ENCODE assay signal across 1 cellular context in the genomic region with DNA sequence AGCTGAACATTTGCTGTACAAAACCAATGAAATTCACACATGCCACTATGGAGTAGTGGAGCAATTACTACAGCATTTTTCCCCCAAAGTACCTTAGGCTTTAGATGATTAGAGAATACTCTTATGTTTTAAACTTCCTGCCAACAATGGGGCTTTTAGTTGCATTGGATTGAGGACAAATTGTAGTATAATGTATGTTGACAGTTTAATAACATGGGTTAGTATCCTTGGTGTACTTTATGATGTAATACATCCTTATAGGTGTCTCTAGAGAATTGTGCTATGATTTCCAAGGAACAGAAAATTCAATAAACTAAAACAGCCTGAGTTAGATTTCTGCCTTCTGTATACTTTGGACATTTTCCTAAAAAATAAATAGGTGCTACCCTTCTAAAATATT.
A peak's percentile ranks its signal among the peaks of the same experiment; 100 is the strongest.
TF ChIP-seq lines count a peak whose summit lies in the region.

No MANE protein-coding gene starts in this region.

TF ChIP-seq in HEK293, 187 proteins besides CTCF, POLR2A, EP300 and RAD21 (continued from another document and continues in another):
- TF ChIP-seq, protein P1, sequence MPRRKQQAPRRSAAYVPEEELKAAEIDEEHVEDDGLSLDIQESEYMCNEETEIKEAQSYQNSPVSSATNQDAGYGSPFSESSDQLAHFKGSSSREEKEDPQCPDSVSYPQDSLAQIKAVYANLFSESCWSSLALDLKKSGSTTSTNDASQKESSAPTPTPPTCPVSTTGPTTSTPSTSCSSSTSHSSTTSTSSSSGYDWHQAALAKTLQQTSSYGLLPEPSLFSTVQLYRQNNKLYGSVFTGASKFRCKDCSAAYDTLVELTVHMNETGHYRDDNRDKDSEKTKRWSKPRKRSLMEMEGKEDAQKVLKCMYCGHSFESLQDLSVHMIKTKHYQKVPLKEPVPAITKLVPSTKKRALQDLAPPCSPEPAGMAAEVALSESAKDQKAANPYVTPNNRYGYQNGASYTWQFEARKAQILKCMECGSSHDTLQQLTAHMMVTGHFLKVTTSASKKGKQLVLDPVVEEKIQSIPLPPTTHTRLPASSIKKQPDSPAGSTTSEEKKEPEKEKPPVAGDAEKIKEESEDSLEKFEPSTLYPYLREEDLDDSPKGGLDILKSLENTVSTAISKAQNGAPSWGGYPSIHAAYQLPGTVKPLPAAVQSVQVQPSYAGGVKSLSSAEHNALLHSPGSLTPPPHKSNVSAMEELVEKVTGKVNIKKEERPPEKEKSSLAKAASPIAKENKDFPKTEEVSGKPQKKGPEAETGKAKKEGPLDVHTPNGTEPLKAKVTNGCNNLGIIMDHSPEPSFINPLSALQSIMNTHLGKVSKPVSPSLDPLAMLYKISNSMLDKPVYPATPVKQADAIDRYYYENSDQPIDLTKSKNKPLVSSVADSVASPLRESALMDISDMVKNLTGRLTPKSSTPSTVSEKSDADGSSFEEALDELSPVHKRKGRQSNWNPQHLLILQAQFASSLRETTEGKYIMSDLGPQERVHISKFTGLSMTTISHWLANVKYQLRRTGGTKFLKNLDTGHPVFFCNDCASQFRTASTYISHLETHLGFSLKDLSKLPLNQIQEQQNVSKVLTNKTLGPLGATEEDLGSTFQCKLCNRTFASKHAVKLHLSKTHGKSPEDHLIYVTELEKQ (tag by site-specific recombination; IDR thresholded peaks at IDR 0.05; ENCODE audit: borderline replicate concordance): peak; percentile 98
- TF ChIP-seq ZNF112 (tag by site-specific recombination; IDR thresholded peaks at IDR 0.05): no peak
- TF ChIP-seq, protein P2, sequence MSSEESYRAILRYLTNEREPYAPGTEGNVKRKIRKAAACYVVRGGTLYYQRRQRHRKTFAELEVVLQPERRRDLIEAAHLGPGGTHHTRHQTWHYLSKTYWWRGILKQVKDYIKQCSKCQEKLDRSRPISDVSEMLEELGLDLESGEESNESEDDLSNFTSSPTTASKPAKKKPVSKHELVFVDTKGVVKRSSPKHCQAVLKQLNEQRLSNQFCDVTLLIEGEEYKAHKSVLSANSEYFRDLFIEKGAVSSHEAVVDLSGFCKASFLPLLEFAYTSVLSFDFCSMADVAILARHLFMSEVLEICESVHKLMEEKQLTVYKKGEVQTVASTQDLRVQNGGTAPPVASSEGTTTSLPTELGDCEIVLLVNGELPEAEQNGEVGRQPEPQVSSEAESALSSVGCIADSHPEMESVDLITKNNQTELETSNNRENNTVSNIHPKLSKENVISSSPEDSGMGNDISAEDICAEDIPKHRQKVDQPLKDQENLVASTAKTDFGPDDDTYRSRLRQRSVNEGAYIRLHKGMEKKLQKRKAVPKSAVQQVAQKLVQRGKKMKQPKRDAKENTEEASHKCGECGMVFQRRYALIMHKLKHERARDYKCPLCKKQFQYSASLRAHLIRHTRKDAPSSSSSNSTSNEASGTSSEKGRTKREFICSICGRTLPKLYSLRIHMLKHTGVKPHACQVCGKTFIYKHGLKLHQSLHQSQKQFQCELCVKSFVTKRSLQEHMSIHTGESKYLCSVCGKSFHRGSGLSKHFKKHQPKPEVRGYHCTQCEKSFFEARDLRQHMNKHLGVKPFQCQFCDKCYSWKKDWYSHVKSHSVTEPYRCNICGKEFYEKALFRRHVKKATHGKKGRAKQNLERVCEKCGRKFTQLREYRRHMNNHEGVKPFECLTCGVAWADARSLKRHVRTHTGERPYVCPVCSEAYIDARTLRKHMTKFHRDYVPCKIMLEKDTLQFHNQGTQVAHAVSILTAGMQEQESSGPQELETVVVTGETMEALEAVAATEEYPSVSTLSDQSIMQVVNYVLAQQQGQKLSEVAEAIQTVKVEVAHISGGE (tag by site-specific recombination; conservative IDR thresholded peaks at IDR 0.05; ENCODE audit: low read depth): no peak
- TF ChIP-seq ZNF2 (tag by site-specific recombination; IDR thresholded peaks at IDR 0.05): peak; percentile 81
- no peak for TF ChIP-seq ZNF621 (tag by site-specific recombination; IDR thresholded peaks at IDR 0.05)
- TF ChIP-seq, protein P3, sequence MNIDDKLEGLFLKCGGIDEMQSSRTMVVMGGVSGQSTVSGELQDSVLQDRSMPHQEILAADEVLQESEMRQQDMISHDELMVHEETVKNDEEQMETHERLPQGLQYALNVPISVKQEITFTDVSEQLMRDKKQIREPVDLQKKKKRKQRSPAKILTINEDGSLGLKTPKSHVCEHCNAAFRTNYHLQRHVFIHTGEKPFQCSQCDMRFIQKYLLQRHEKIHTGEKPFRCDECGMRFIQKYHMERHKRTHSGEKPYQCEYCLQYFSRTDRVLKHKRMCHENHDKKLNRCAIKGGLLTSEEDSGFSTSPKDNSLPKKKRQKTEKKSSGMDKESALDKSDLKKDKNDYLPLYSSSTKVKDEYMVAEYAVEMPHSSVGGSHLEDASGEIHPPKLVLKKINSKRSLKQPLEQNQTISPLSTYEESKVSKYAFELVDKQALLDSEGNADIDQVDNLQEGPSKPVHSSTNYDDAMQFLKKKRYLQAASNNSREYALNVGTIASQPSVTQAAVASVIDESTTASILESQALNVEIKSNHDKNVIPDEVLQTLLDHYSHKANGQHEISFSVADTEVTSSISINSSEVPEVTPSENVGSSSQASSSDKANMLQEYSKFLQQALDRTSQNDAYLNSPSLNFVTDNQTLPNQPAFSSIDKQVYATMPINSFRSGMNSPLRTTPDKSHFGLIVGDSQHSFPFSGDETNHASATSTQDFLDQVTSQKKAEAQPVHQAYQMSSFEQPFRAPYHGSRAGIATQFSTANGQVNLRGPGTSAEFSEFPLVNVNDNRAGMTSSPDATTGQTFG (tag by site-specific recombination; IDR thresholded peaks at IDR 0.05; ENCODE audit: borderline replicate concordance): no peak
- peak; percentile 96 for TF ChIP-seq GFI1B (tag by site-specific recombination; IDR thresholded peaks at IDR 0.05)
- peak; percentile 94 for TF ChIP-seq BCL11B (tag by site-specific recombination; IDR thresholded peaks at IDR 0.05; ENCODE audit: low read depth)
- TF ChIP-seq ZNF571 (tag by site-specific recombination; IDR thresholded peaks at IDR 0.05): no peak
- TF ChIP-seq ZEB2 (tag by site-specific recombination; IDR thresholded peaks at IDR 0.05): peak; percentile 93
- TF ChIP-seq ZNF629 (tag by site-specific recombination; IDR thresholded peaks at IDR 0.05): peak; percentile 95
- 0 out of 2 replicates have a peak, but pooled peaks have one; percentile 58 for TF ChIP-seq ZNF10 (tag by site-specific recombination; IDR thresholded peaks at IDR 0.05)
- peak; percentile 13; the same call in 1 of the 2 replicates for TF ChIP-seq ZNF654 (tag by site-specific recombination; IDR thresholded peaks at IDR 0.05; ENCODE audit: low read depth)
- TF ChIP-seq, protein P4, sequence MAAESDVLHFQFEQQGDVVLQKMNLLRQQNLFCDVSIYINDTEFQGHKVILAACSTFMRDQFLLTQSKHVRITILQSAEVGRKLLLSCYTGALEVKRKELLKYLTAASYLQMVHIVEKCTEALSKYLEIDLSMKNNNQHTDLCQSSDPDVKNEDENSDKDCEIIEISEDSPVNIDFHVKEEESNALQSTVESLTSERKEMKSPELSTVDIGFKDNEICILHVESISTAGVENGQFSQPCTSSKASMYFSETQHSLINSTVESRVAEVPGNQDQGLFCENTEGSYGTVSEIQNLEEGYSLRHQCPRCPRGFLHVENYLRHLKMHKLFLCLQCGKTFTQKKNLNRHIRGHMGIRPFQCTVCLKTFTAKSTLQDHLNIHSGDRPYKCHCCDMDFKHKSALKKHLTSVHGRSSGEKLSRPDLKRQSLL (tag by site-specific recombination; IDR thresholded peaks at IDR 0.05): peak; percentile 37; the same call in 1 of the 2 replicates
- TF ChIP-seq, protein P5, sequence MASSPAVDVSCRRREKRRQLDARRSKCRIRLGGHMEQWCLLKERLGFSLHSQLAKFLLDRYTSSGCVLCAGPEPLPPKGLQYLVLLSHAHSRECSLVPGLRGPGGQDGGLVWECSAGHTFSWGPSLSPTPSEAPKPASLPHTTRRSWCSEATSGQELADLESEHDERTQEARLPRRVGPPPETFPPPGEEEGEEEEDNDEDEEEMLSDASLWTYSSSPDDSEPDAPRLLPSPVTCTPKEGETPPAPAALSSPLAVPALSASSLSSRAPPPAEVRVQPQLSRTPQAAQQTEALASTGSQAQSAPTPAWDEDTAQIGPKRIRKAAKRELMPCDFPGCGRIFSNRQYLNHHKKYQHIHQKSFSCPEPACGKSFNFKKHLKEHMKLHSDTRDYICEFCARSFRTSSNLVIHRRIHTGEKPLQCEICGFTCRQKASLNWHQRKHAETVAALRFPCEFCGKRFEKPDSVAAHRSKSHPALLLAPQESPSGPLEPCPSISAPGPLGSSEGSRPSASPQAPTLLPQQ (tag by site-specific recombination; IDR thresholded peaks at IDR 0.05): peak; percentile 72
- TF ChIP-seq, protein P6, sequence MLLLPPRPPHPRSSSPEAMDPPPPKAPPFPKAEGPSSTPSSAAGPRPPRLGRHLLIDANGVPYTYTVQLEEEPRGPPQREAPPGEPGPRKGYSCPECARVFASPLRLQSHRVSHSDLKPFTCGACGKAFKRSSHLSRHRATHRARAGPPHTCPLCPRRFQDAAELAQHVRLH (tag by site-specific recombination; IDR thresholded peaks at IDR 0.05): peak; percentile 96
- TF ChIP-seq KLF16 (tag by site-specific recombination; IDR thresholded peaks at IDR 0.05): peak; percentile 78
- TF ChIP-seq ZNF184 (tag by site-specific recombination; IDR thresholded peaks at IDR 0.05): peak; percentile 73; the same call in 1 of the 2 replicates
- TF ChIP-seq ZNF175 (tag by site-specific recombination; IDR thresholded peaks at IDR 0.05): no peak
- TF ChIP-seq, protein P7, sequence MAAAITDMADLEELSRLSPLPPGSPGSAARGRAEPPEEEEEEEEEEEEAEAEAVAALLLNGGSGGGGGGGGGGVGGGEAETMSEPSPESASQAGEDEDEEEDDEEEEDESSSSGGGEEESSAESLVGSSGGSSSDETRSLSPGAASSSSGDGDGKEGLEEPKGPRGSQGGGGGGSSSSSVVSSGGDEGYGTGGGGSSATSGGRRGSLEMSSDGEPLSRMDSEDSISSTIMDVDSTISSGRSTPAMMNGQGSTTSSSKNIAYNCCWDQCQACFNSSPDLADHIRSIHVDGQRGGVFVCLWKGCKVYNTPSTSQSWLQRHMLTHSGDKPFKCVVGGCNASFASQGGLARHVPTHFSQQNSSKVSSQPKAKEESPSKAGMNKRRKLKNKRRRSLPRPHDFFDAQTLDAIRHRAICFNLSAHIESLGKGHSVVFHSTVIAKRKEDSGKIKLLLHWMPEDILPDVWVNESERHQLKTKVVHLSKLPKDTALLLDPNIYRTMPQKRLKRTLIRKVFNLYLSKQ (tag by site-specific recombination; IDR thresholded peaks at IDR 0.05; ENCODE audit: borderline replicate concordance): no peak
- peak; percentile 81 for TF ChIP-seq ZBTB17 (tag by site-specific recombination; IDR thresholded peaks at IDR 0.05)
- TF ChIP-seq ZNF837 (tag by site-specific recombination; IDR thresholded peaks at IDR 0.05): no peak
- no peak for TF ChIP-seq SALL2 (tag by site-specific recombination; IDR thresholded peaks at IDR 0.05; ENCODE audit: borderline replicate concordance)
- no peak for TF ChIP-seq ZNF121 (tag by site-specific recombination; IDR thresholded peaks at IDR 0.05)
- no peak for TF ChIP-seq ZNF341 (tag by site-specific recombination; IDR thresholded peaks at IDR 0.05; ENCODE audit: low read depth)
- peak; percentile 63; the same call in 1 of the 2 replicates for TF ChIP-seq ZSCAN23 (tag by site-specific recombination; IDR thresholded peaks at IDR 0.05)
- TF ChIP-seq, protein P8, sequence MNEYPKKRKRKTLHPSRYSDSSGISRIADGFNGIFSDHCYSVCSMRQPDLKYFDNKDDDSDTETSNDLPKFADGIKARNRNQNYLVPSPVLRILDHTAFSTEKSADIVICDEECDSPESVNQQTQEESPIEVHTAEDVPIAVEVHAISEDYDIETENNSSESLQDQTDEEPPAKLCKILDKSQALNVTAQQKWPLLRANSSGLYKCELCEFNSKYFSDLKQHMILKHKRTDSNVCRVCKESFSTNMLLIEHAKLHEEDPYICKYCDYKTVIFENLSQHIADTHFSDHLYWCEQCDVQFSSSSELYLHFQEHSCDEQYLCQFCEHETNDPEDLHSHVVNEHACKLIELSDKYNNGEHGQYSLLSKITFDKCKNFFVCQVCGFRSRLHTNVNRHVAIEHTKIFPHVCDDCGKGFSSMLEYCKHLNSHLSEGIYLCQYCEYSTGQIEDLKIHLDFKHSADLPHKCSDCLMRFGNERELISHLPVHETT (tag by site-specific recombination; IDR thresholded peaks at IDR 0.05): peak; percentile 92
- peak; percentile 96 for TF ChIP-seq OVOL3 (tag by site-specific recombination; IDR thresholded peaks at IDR 0.05)
- TF ChIP-seq FEZF1 (tag by site-specific recombination; IDR thresholded peaks at IDR 0.05): peak; percentile 96
- TF ChIP-seq ZNF24 (tag by site-specific recombination; IDR thresholded peaks at IDR 0.05): peak; percentile 94
- no peak for TF ChIP-seq YY1 (tag by site-specific recombination; IDR thresholded peaks at IDR 0.05)
- TF ChIP-seq WT1 (tag by site-specific recombination; IDR thresholded peaks at IDR 0.05): peak; percentile 95
- peak; percentile 18 for TF ChIP-seq SETDB1 (IDR thresholded peaks at IDR 0.05; ENCODE audit: insufficient read length, low read length)
- TF ChIP-seq ZNF202 (tag by site-specific recombination; IDR thresholded peaks at IDR 0.05; ENCODE audit: borderline replicate concordance): no peak
- peak; percentile 96 for TF ChIP-seq OSR2 (tag by site-specific recombination; IDR thresholded peaks at IDR 0.05)
- peak; percentile 21; the same call in 1 of the 2 replicates for TF ChIP-seq ZNF335 (tag by site-specific recombination; conservative IDR thresholded peaks at IDR 0.05)
- TF ChIP-seq SP2 (tag by site-specific recombination; IDR thresholded peaks at IDR 0.05): peak; percentile 20; the same call in 1 of the 2 replicates
- TF ChIP-seq SCRT1 (tag by site-specific recombination; IDR thresholded peaks at IDR 0.05; ENCODE audit: borderline replicate concordance): 0 out of 2 replicates have a peak, but pooled peaks have one; percentile 38
- no peak for TF ChIP-seq ZNF302 (tag by site-specific recombination; IDR thresholded peaks at IDR 0.05; ENCODE audit: low read depth)
- TF ChIP-seq ZNF146 (tag by site-specific recombination; IDR thresholded peaks at IDR 0.05): peak; percentile 68
- TF ChIP-seq, protein P9, sequence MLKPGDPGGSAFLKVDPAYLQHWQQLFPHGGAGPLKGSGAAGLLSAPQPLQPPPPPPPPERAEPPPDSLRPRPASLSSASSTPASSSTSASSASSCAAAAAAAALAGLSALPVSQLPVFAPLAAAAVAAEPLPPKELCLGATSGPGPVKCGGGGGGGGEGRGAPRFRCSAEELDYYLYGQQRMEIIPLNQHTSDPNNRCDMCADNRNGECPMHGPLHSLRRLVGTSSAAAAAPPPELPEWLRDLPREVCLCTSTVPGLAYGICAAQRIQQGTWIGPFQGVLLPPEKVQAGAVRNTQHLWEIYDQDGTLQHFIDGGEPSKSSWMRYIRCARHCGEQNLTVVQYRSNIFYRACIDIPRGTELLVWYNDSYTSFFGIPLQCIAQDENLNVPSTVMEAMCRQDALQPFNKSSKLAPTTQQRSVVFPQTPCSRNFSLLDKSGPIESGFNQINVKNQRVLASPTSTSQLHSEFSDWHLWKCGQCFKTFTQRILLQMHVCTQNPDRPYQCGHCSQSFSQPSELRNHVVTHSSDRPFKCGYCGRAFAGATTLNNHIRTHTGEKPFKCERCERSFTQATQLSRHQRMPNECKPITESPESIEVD (tag by site-specific recombination; IDR thresholded peaks at IDR 0.05): peak; percentile 100
- TF ChIP-seq, protein P10, sequence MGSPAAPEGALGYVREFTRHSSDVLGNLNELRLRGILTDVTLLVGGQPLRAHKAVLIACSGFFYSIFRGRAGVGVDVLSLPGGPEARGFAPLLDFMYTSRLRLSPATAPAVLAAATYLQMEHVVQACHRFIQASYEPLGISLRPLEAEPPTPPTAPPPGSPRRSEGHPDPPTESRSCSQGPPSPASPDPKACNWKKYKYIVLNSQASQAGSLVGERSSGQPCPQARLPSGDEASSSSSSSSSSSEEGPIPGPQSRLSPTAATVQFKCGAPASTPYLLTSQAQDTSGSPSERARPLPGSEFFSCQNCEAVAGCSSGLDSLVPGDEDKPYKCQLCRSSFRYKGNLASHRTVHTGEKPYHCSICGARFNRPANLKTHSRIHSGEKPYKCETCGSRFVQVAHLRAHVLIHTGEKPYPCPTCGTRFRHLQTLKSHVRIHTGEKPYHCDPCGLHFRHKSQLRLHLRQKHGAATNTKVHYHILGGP (tag by site-specific recombination; IDR thresholded peaks at IDR 0.05): peak; percentile 98
